Comparison of ENCODE assay signal across 8 cellular contexts in the genomic region with DNA sequence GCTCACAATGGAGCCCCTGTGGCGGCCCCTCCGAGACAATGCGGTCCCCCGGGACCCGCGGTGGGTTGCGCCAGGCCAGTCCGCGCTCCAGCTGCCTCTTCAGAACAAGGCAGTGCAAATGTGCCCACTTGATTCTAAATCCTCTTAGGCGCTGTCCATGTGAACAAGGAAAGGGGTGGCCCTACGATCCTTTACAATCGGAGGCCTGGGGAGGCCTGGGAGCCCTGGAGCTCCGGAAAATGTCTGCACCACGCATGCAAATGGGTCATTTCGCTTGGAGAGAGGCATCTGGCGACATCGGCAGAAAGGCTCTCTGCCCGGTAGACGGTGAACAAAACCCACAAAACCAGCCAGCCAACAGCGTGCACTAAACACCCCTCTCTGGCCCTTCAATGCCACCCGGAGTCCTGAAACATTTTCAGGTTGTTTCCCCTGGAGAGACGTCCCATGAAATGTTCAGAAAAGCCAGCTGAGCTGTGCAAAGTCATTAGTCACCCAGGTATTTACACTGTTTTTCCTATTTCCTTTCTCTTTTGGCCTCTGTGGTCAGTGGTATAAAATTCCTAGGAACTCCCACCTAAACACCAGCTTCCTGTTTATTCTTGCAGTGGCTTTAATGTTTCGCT.
DNase-seq lines count a peak whose midpoint lies in the region; ATAC-seq and TF ChIP-seq lines count a peak whose summit lies in the region.

No MANE protein-coding gene starts in this region.

- H3K27me3 ChIP-seq in DND-41 (ENCODE audit: insufficient read depth, low read length, poor library complexity) (no peaks in the 10 kb centered on the region), neural cell (ENCODE audit: insufficient read depth, low read depth, low read length) (no peaks in the 10 kb centered on the region)

- ATAC-seq in DND-41 (ENCODE audit: insufficient read depth, low read depth) (0 out of 3 replicates have a peak, but pooled peaks have one; percentile 5), GM21423 (IDR thresholded peaks at IDR 0.05; ENCODE audit: unreplicated experiment) (peak; percentile 34)

- peak overlapping the region; percentile 70 for H3K4me2 ChIP-seq in DND-41 (ENCODE audit: insufficient read depth, low read length)
- H3K4me2 ChIP-seq in neural cell (ENCODE audit: low read length): peak overlapping the region; percentile 72

- H3K9ac ChIP-seq in DND-41 (ENCODE audit: low read depth, low read length): peak overlapping the region; percentile 97
- peak overlapping the region; percentile 88 for H3K9ac ChIP-seq in neural cell (ENCODE audit: low read length)

- H2AFZ ChIP-seq in DND-41 (ENCODE audit: low read depth, low read length) (peak overlapping the region; percentile 23), neural cell (ENCODE audit: low read depth, low read length) (peak overlapping the region; percentile 90)

- no peak for TF ChIP-seq EP300 in neural cell (conservative IDR thresholded peaks at IDR 0.05; ENCODE audit: poor library complexity, severe bottlenecking)

- no peak for TF ChIP-seq RAD21 in neural cell (conservative IDR thresholded peaks at IDR 0.05)

- H3K9me3 ChIP-seq in DND-41 (ENCODE audit: insufficient read depth, low read length, severe bottlenecking) (no peaks in the 10 kb centered on the region), neural cell (ENCODE audit: low read length) (no peaks in the 10 kb centered on the region)

- no peaks in the 10 kb centered on the region for H3F3A ChIP-seq in neural cell (ENCODE audit: insufficient read depth, low read length, poor library complexity, severe bottlenecking)

- DNase-seq in DND-41 (peak; percentile 56), NCI-H1092 (lab: John Stamatoyannopoulos, UW) (peak; percentile 71), activated T-cell treated with anti-CD3 and anti-CD28 coated beads for 48 hours (ENCODE audit: low read depth) (peak; percentile 18), fibroblast of villous mesenchyme (ENCODE audit: low read depth) (peak; percentile 94), OCI-M1 (lab: John Stamatoyannopoulos, UW) (no peak)
- DNase-seq in effector CD4-positive, alpha-beta T cell: no peak

- no peaks in the 10 kb centered on the region for H4K20me1 ChIP-seq in DND-41 (ENCODE audit: insufficient read depth, low read length)
- H4K20me1 ChIP-seq in neural cell (ENCODE audit: insufficient read depth): no peaks in the 10 kb centered on the region

- TF ChIP-seq CTCF in DND-41 (IDR thresholded peaks at IDR 0.05; ENCODE audit: borderline replicate concordance, extremely low read depth, low read length, poor library complexity, severe bottlenecking) (no peak), fibroblast of villous mesenchyme (IDR thresholded peaks at IDR 0.05; ENCODE audit: insufficient read depth, low read depth, low read length) (no peak), neural cell (IDR thresholded peaks at IDR 0.05; ENCODE audit: poor library complexity, severe bottlenecking) (no peak)

- H3K36me3 ChIP-seq in DND-41 (ENCODE audit: insufficient read depth, low read length) (no peaks in the 10 kb centered on the region), neural cell (ENCODE audit: insufficient read depth, low read length) (no peaks in the 10 kb centered on the region)

- H3K9me2 ChIP-seq in neural cell (ENCODE audit: insufficient read depth, low read length): no peaks in the 10 kb centered on the region

- H3K4me1 ChIP-seq in DND-41 (ENCODE audit: insufficient read depth, low read length): peaks cover 90% of the 10 kb centered on the region

- peak overlapping the region; percentile 35 to 64; a peak in 3 of 4 replicates for H3K4me3 ChIP-seq in DND-41 (ENCODE audit: low read depth in 1 of 2, low read length in 2 of 2)
- H3K4me3 ChIP-seq in fibroblast of villous mesenchyme (ENCODE audit: low read depth, low read length): peak overlapping the region; percentile 26
- peak overlapping the region; percentile 72 for H3K4me3 ChIP-seq in neural cell (ENCODE audit: low read length)

- H3K27ac ChIP-seq in DND-41 (ENCODE audit: low read length) (peak overlapping the region; percentile 99), neural cell (ENCODE audit: low read length) (peak overlapping the region; percentile 65)

- H3K79me2 ChIP-seq in DND-41 (ENCODE audit: insufficient read depth, low read length) (peaks cover 30% of the 10 kb centered on the region), neural cell (replicated peaks; ENCODE audit: insufficient read depth, low read length) (no peaks in the 10 kb centered on the region)

TF ChIP-seq in neural cell, 6 proteins besides CTCF, POLR2A, EP300 and RAD21:
- TF ChIP-seq MXI1 (conservative IDR thresholded peaks at IDR 0.05; ENCODE audit: poor library complexity, severe bottlenecking) (no peak), REST (IDR thresholded peaks at IDR 0.05; ENCODE audit: borderline replicate concordance) (no peak), POLR2AphosphoS5 (IDR thresholded peaks at IDR 0.05) (no peak), TAF1 (IDR thresholded peaks at IDR 0.05; ENCODE audit: low read depth) (no peak), EZH2 (IDR thresholded peaks at IDR 0.05; ENCODE audit: borderline replicate concordance, insufficient read depth, low read length, poor library complexity, severe bottlenecking) (no peak), SMC3 (conservative IDR thresholded peaks at IDR 0.05; ENCODE audit: poor library complexity) (no peak)
TF ChIP-seq in neural cell: peak in this region for 0.

Comparison
In these comparisons a context has a peak if more than half of its experiments do, and no peak if none do; other contexts are left out.
1. DNase-seq: peak in DND-41 (single experiment), NCI-H1092 (single experiment), activated T-cell treated with anti-CD3 and anti-CD28 coated beads for 48 hours (single experiment) and fibroblast of villous mesenchyme (single experiment); none in effector CD4-positive, alpha-beta T cell (single experiment) and OCI-M1 (single experiment).
2. Peak in every context shown above with its lines, with median percentiles within 50 percentile points of each other: H3K4me3 ChIP-seq.